8 cellular contexts compared by ENCODE assay signal in genomic region chr7:33108931-33109757, GRCh38. TPM values are rescaled to one million over a fixed set of nuclear protein-coding genes. Genes with fewer than 3 reads are reported as not detected.
DNase-seq lines count a peak whose midpoint lies in the region; ATAC-seq, FAIRE-seq and TF ChIP-seq lines count a peak whose summit lies in the region.

RP9 (minus strand) TSS chr7:33109404; CDS start chr7:33109372, 32 bp downstream.

- no peak for TF ChIP-seq EP300 in HepG2 (IDR thresholded peaks at IDR 0.05; ENCODE audit: low read depth in 2 of 2, low read length in 2 of 2)
- TF ChIP-seq EP300 in HepG2 (CRISPR knock-in tag; IDR thresholded peaks at IDR 0.05; ENCODE audit: borderline replicate concordance) = no peak

- peaks cover 46% of the 10 kb centered on the region for H3K79me2 ChIP-seq in HepG2 (ENCODE audit: insufficient read depth, low read length)

- H3K9me3 ChIP-seq in HepG2 (ENCODE audit: low read length) = no peaks in the 10 kb centered on the region

- peaks cover 12% of the 10 kb centered on the region for H4K20me1 ChIP-seq in HepG2 (ENCODE audit: insufficient read depth, low read length)

- H2AFZ ChIP-seq in HepG2 (ENCODE audit: low read length) = no peak within 1 kb of the TSS

- H3K4me2 ChIP-seq in HepG2 (ENCODE audit: low read depth, low read length) = peak within 1 kb of the TSS; percentile 97

- TF ChIP-seq POLR2A in HepG2 (IDR thresholded peaks at IDR 0.05; ENCODE audit: insufficient read depth in 1 of 2, low read depth in 2 of 2, low read length in 2 of 2) = peak; percentile 69

- CTCF ChIA-PET in HepG2 (lab: Yijun Ruan, JAX; ENCODE audit: low intra/inter-chr PET ratio, low total read pairs) = no interaction called here

- H3K27me3 ChIP-seq in HepG2 (ENCODE audit: control insufficient read depth in 1 of 2, insufficient read depth in 2 of 2, low read length in 2 of 2) = peaks cover 1 to 6% of the 10 kb centered on the region in 2 experiments; a peak in 2 of 5 replicates

- TF ChIP-seq CTCF in AG09319 (IDR thresholded peaks at IDR 0.05; ENCODE audit: low read depth, low read length) (peak; percentile 20; the same call in 1 of the 2 replicates), choroid plexus epithelial cell (conservative IDR thresholded peaks at IDR 0.05; ENCODE audit: low read depth, low read length) (no peak), HepG2 (CRISPR knock-in tag; IDR thresholded peaks at IDR 0.05) (peak; percentile 76)

- peaks cover 0 to 4% of the 10 kb centered on the region in 2 experiments; a peak in 1 of 5 replicates for H3K36me3 ChIP-seq in HepG2 (replicated peaks in 1 of 2; ENCODE audit: control insufficient read depth in 1 of 2, insufficient read depth in 2 of 2, low read length in 2 of 2)

- DNase-seq in AG09319 (ENCODE audit: extremely low read depth, low read depth) (no peak), NCI-H226 (peak; percentile 66), choroid plexus epithelial cell (ENCODE audit: low read depth) (peak; percentile 54), HepG2 (ENCODE audit: low spot score) (peak; percentile 71)
- DNase-seq in activated CD4-positive, alpha-beta T cell treated with anti-CD3 and anti-CD28 coated beads for 1 hour = peak; percentile 68
- DNase-seq in stimulated activated CD4-positive, alpha-beta T cell treated with anti-CD3 and anti-CD28 coated beads, Interleukin-2, amount 100 ng/mL, for 48 hours = peak; percentile 62 to 73

- ATAC-seq in GM18873 (IDR thresholded peaks at IDR 0.05; ENCODE audit: low FRiP score, unreplicated experiment) = peak; percentile 62
- ATAC-seq in HG03108 (IDR thresholded peaks at IDR 0.05; ENCODE audit: unreplicated experiment) = peak; percentile 86
- peak; percentile 91 for ATAC-seq in HepG2

- intact Hi-C loops in HepG2 (cut with micrococcal nuclease; ENCODE audit: unreplicated experiment) = loop anchor here (2.0 to 5.0 kb wide), 4 partner anchors 46 to 217 kb away; partner anchors contain the start of genes FKBP9, KBTBD2 and NT5C3A

- FAIRE-seq in HepG2 (lab: Jason Lieb, UNC) = no peak

- H3K4me3 ChIP-seq in choroid plexus epithelial cell (ENCODE audit: low read depth, low read length) = peak within 1 kb of the TSS; percentile 78
- H3K4me3 ChIP-seq in HepG2 (replicated peaks in 1 of 3; ENCODE audit: insufficient read depth in 1 of 3, low read depth in 2 of 3, low read length in 3 of 3) = peak within 1 kb of the TSS; percentile 85 to 88 (median 87)

- peak within 1 kb of the TSS; percentile 85 for H3K9ac ChIP-seq in HepG2 (ENCODE audit: insufficient read depth, low read depth, low read length)

- H3K27ac ChIP-seq in HepG2 (ENCODE audit: extremely low read length, insufficient read depth, low read length) = peak within 1 kb of the TSS; percentile 77

- no TSS peak for BruUV-seq in HepG2 (replicated peaks; lab: Mats Ljungman, UMichigan)

- in situ Hi-C loops in HepG2 (cut with HindIII; ENCODE audit: extremely low pct_ligation_motif_present, low pct_unique_long_range_greater_than_20kb) = no loop called here

- POLR2A ChIA-PET in HepG2 (lab: Yijun Ruan, JAX) = interaction anchor here (0.6 to 2.5 kb wide), 5 partner anchors 47 to 614 kb away, joined by 3 to 10 read pairs (median 3); partner anchors contain the start of genes AVL9 and NT5C3A

- H3K4me1 ChIP-seq in HepG2 (ENCODE audit: insufficient read depth, low read length) = peaks cover 55% of the 10 kb centered on the region

- TF ChIP-seq RAD21 in HepG2 (CRISPR knock-in tag; IDR thresholded peaks at IDR 0.05) = peak; percentile 75; the same call in 1 of the 2 replicates

- under 1% methylated on average over 34 of the region's 103 CpGs for WGBS in HepG2 (ENCODE audit: low lambda C conversion rate)

TF ChIP-seq in HepG2, 621 proteins besides CTCF, POLR2A, EP300 and RAD21 (continues in another document):
- TF ChIP-seq ZNF430 (CRISPR knock-in tag; IDR thresholded peaks at IDR 0.05) (no peak), ZMAT3 (CRISPR knock-in tag; conservative IDR thresholded peaks at IDR 0.05) (no peak), NKX3-1 (CRISPR knock-in tag; IDR thresholded peaks at IDR 0.05) (peak; percentile 30; the same call in 1 of the 2 replicates), SIN3A (IDR thresholded peaks at IDR 0.05; ENCODE audit: borderline replicate concordance, low read depth, low read length) (peak; percentile 37; the same call in 1 of the 2 replicates), TEF (CRISPR knock-in tag; IDR thresholded peaks at IDR 0.05) (no peak), MAZ (IDR thresholded peaks at IDR 0.05; ENCODE audit: borderline replicate concordance, low read depth, low read length) (peak; percentile 48; the same call in 1 of the 2 replicates), MAZ (CRISPR knock-in tag; IDR thresholded peaks at IDR 0.05; ENCODE audit: low read depth) (peak; percentile 67; the same call in 1 of the 2 replicates), KDM3A (CRISPR knock-in tag; IDR thresholded peaks at IDR 0.05; ENCODE audit: low read depth) (no peak), RAD51 (IDR thresholded peaks at IDR 0.05; ENCODE audit: borderline replicate concordance) (no peak), BRF2 (CRISPR knock-in tag; IDR thresholded peaks at IDR 0.05) (peak; percentile 62; the same call in 1 of the 2 replicates), ZXDC (CRISPR knock-in tag; IDR thresholded peaks at IDR 0.05) (no peak)
- TF ChIP-seq, protein P1, sequence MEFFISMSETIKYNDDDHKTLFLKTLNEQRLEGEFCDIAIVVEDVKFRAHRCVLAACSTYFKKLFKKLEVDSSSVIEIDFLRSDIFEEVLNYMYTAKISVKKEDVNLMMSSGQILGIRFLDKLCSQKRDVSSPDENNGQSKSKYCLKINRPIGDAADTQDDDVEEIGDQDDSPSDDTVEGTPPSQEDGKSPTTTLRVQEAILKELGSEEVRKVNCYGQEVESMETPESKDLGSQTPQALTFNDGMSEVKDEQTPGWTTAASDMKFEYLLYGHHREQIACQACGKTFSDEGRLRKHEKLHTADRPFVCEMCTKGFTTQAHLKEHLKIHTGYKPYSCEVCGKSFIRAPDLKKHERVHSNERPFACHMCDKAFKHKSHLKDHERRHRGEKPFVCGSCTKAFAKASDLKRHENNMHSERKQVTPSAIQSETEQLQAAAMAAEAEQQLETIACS (CRISPR knock-in tag; IDR thresholded peaks at IDR 0.05) = no peak

RNA-seq across cellular contexts. Expression of gene RP9, which starts in this region (rescaled TPM):
- 14.2 and 15.1 TPM in 2 replicates for total RNA-seq in HepG2 (2016; rRNA removed; fragmentation: Illumina TruSeq; extraction: Trizol)
- 16.3 and 18.5 TPM in 2 replicates for total RNA-seq in HepG2 (2016; cell fraction: cytosol; rRNA removed; fragmentation: Illumina TruSeq; extraction: Trizol; ENCODE audit: low read depth)
- 14.5 and 17.3 TPM in 2 replicates for total RNA-seq in HepG2 (2016; cell fraction: insoluble cytoplasmic fraction; rRNA removed; fragmentation: Illumina TruSeq; extraction: Trizol)
- total RNA-seq in HepG2 (2016; cell fraction: membrane; rRNA removed; fragmentation: Illumina TruSeq; extraction: Trizol) = 19.1 and 19.9 TPM in 2 replicates
- 11.1 and 12.8 TPM in 2 replicates for total RNA-seq in HepG2 (2016; cell fraction: nucleus; rRNA removed; fragmentation: Illumina TruSeq; extraction: Trizol)
- polyA plus RNA-seq in HepG2 (2011; rRNA removed) = 13.1 and 18.6 TPM in 2 replicates
- 11.4 and 12.2 TPM in 2 replicates for polyA plus RNA-seq in HepG2 (2011; cell fraction: cytosol; rRNA removed)
- polyA plus RNA-seq in HepG2 (2011; cell fraction: nucleus; rRNA removed) = 12.4 and 12.9 TPM in 2 replicates
- 13.8 and 14.7 TPM in 2 replicates for polyA plus RNA-seq in HepG2 (2012)
- polyA plus RNA-seq in HepG2 (2016; cell fraction: cytosol; fragmentation: Illumina TruSeq; extraction: Trizol; ENCODE audit: low read depth) = 17.6 and 18.4 TPM in 2 replicates
- polyA plus RNA-seq in HepG2 (2016; cell fraction: insoluble cytoplasmic fraction; fragmentation: Illumina TruSeq; extraction: Trizol; ENCODE audit: low read depth) = 20.5 and 21.8 TPM in 2 replicates
- 17.7 and 19.3 TPM in 2 replicates for polyA plus RNA-seq in HepG2 (2016; cell fraction: membrane; fragmentation: Illumina TruSeq; extraction: Trizol; ENCODE audit: low read depth)
- 16.9 and 19.9 TPM in 2 replicates for polyA plus RNA-seq in HepG2 (2016; cell fraction: nucleus; fragmentation: Illumina TruSeq; extraction: Trizol; ENCODE audit: insufficient read depth, low read depth)
- 8.1 and 14.2 TPM in 2 replicates for polyA minus RNA-seq in HepG2 (2011; rRNA and poly(A)+ RNA removed; ENCODE audit: low replicate concordance)
- polyA minus RNA-seq in HepG2 (2011; cell fraction: cytosol; rRNA and poly(A)+ RNA removed) = 6.9 and 7.9 TPM in 2 replicates
- 16.7 and 23.4 TPM in 2 replicates for polyA minus RNA-seq in HepG2 (2011; cell fraction: nucleus; rRNA and poly(A)+ RNA removed)
